Comparison of ENCODE assay signal across 29 cellular contexts in genomic region chr10:69860290-69860689, GRCh38. TPM values are rescaled to one million over a fixed set of nuclear protein-coding genes. Genes with fewer than 3 reads are reported as not detected.
"Had no signal": no experiment of that assay in that cellular context is flagged by ENCODE, and none has a peak within 500 bp of the region (broad histone marks: within the 10 kb centered on the region; RNA-seq: fewer than 3 reads in every experiment).

No MANE protein-coding gene starts in this region.

- H3K9me3 Mint-ChIP-seq: activated T-cell treated with anti-CD3 and anti-CD28 coated beads, Interleukin-2, amount 50 U/mL, for 24 hours; activated T-helper 2 cell treated with anti-CD3 and anti-CD28 coated beads, Interferon-gamma antibody, Interleukin-2, Interleukin-4, amounts not matched to agents 10 μg/mL and 5 μg/mL and 100 μg/mL, durations not matched to agents 14 hours and 24 hours and 36 hours; central memory CD8-positive, alpha-beta T cell; effector memory CD8-positive, alpha-beta T cell; immature natural killer cell; naive thymus-derived CD4-positive, alpha-beta T cell; neural progenitor cell; stimulated activated memory B cell treated with anti-CD40 and anti-IgM and Interleukin-4, amounts not matched to agents 10 μg/mL and 1 μg/mL and 100 μg/mL, for 72 hours; WTC11 had no signal

- H3K4me1 Mint-ChIP-seq: central memory CD8-positive, alpha-beta T cell; stimulated activated memory B cell treated with anti-CD40 and anti-IgM and Interleukin-4, amounts not matched to agents 10 μg/mL and 1 μg/mL and 100 μg/mL, for 72 hours had no signal

- H3K36me3 ChIP-seq: adrenal gland, ascending aorta, brain microvascular endothelial cell, left lung, neural progenitor cell, sigmoid colon, vagina had no signal

- H3K4me3 ChIP-seq: adrenal gland, ascending aorta, dorsolateral prefrontal cortex, hepatocyte, left lung, lung, neural progenitor cell, sigmoid colon, smooth muscle cell, vagina had no signal

- H3K36me3 Mint-ChIP-seq: immature natural killer cell; naive thymus-derived CD4-positive, alpha-beta T cell; neural progenitor cell; stimulated activated memory B cell treated with anti-CD40 and anti-IgM and Interleukin-4, amounts not matched to agents 10 μg/mL and 1 μg/mL and 100 μg/mL, for 72 hours; WTC11 had no signal

- H3K4me1 ChIP-seq: adrenal gland had no signal

- H3K79me2 ChIP-seq: hepatocyte had no signal

- H3K4me2 ChIP-seq: hepatocyte, neural progenitor cell, smooth muscle cell had no signal

- H3K9ac ChIP-seq: neural progenitor cell had no signal

- H3K27me3 ChIP-seq: ascending aorta, brain microvascular endothelial cell, hepatocyte, neural progenitor cell, sigmoid colon, vagina had no signal

- DNase-seq: activated CD8-positive, alpha-beta memory T cell treated with anti-CD3 and anti-CD28 coated beads for 24 hours; activated CD8-positive, alpha-beta memory T cell treated with anti-CD3 and anti-CD28 coated beads, Interleukin-2, amount 50 U/mL, for 4 hours; activated naive CD4-positive, alpha-beta T cell treated with anti-CD3 and anti-CD28 coated beads, Interleukin-2, amount 50 U/mL, for 16 hours; activated T-cell treated with anti-CD3 and anti-CD28 coated beads, Interleukin-2, amount 50 U/mL, for 24 hours; adrenal gland; brain microvascular endothelial cell; dorsolateral prefrontal cortex; effector memory CD8-positive, alpha-beta T cell; foreskin melanocyte; immature natural killer cell; left lung; naive thymus-derived CD4-positive, alpha-beta T cell; retina; sigmoid colon; stimulated activated CD4-positive, alpha-beta T cell treated with anti-CD3 and anti-CD28 coated beads, Interleukin-15, amount 100 ng/mL, for 24 hours; T-helper 9 cell; trophoblast cell had no signal

- H2AFZ ChIP-seq: hepatocyte, neural progenitor cell had no signal

- H3K27ac Mint-ChIP-seq: activated T-cell treated with anti-CD3 and anti-CD28 coated beads, Interleukin-2, amount 50 U/mL, for 24 hours; activated T-helper 2 cell treated with anti-CD3 and anti-CD28 coated beads, Interferon-gamma antibody, Interleukin-2, Interleukin-4, amounts not matched to agents 10 μg/mL and 5 μg/mL and 100 μg/mL, durations not matched to agents 14 hours and 24 hours and 36 hours; effector memory CD8-positive, alpha-beta T cell; immature natural killer cell; naive thymus-derived CD4-positive, alpha-beta T cell; neural progenitor cell; progenitor cell of endocrine pancreas; stimulated activated memory B cell treated with anti-CD40 and anti-IgM and Interleukin-4, amounts not matched to agents 10 μg/mL and 1 μg/mL and 100 μg/mL, for 72 hours; WTC11 had no signal

- H3K4me3 Mint-ChIP-seq: activated T-cell treated with anti-CD3 and anti-CD28 coated beads, Interleukin-2, amount 50 U/mL, for 24 hours; central memory CD8-positive, alpha-beta T cell; effector memory CD8-positive, alpha-beta T cell; immature natural killer cell; naive thymus-derived CD4-positive, alpha-beta T cell; neural progenitor cell; stimulated activated memory B cell treated with anti-CD40 and anti-IgM and Interleukin-4, amounts not matched to agents 10 μg/mL and 1 μg/mL and 100 μg/mL, for 72 hours; WTC11 had no signal

- H3K9me3 ChIP-seq: adrenal gland, ascending aorta, left lung, sigmoid colon, vagina had no signal

- H3K27ac ChIP-seq: adrenal gland, brain microvascular endothelial cell, dorsolateral prefrontal cortex, hepatocyte, left lung, neural progenitor cell, sigmoid colon, vagina had no signal

RNA-seq across cellular contexts. Expression of gene COL13A1, which starts 58.6 kb away (rescaled TPM):
- total RNA-seq: activated T-helper 2 cell treated with anti-CD3 and anti-CD28 coated beads, Interferon-gamma antibody, Interleukin-2, Interleukin-4, amounts not matched to agents 10 μg/mL and 5 μg/mL and 100 μg/mL, durations not matched to agents 14 hours and 24 hours and 36 hours; T-helper 1 cell treated with Interleukin-12 subunit alpha and Interleukin-12 subunit beta and Interleukin-4 antibody, amounts not matched to agents 30 ng/mL and 1 ng/mL, for 36 hours; vagina had no signal
